19 cellular contexts compared by ENCODE assay signal in genomic region chr6:128307671-128308070, GRCh38.
DNase-seq lines count a peak whose midpoint lies in the region; ATAC-seq, FAIRE-seq and TF ChIP-seq lines count a peak whose summit lies in the region.
"Had no signal": no experiment of that assay in that cellular context is flagged by ENCODE, and none has a peak within 500 bp of the region (broad histone marks: within the 10 kb centered on the region; RNA-seq: fewer than 3 reads in every experiment).

No MANE protein-coding gene starts in this region.

- H3K9me2 ChIP-seq in PC-3 (replicated peaks; ENCODE audit: low read length) = no peaks in the 10 kb centered on the region

- POLR2A ChIA-PET in PC-3 (lab: Charles Lee; ENCODE audit: unreplicated experiment) = interaction anchor here (0.7 kb wide), 1 partner anchor 30 kb away, joined by 3 read pairs; no protein-coding TSS in a partner anchor

- FAIRE-seq in islet of Langerhans (lab: Jason Lieb, UNC) = peak; percentile 61
- FAIRE-seq: GM12892 had no signal

- H2AFZ ChIP-seq in mammary epithelial cell (ENCODE audit: low read depth, low read length) (no peak overlapping the region), PC-3 (ENCODE audit: low read length) (no peak overlapping the region)

- intact Hi-C loops in mammary epithelial cell (cut with micrococcal nuclease) = no loop called here
- intact Hi-C loops in breast epithelium (cut with DNase I; ENCODE audit: low total_unique reads) = no loop called here
- intact Hi-C loops in PC-3 (cut with micrococcal nuclease) = no loop called here
- intact Hi-C loops in heart left ventricle (cut with DNase I) = no loop called here

- in situ Hi-C loops in mammary epithelial cell (cut with MboI; ENCODE audit: low sequenced_read_pairs in 2 of 2) = no loop called here

- CTCF ChIA-PET in mammary epithelial cell (lab: Charles Lee; ENCODE audit: low non-redundant PET) (no interaction called here), PC-3 (lab: Charles Lee) (no interaction called here)

- no peak overlapping the region for H3K27ac ChIP-seq in mammary epithelial cell (ENCODE audit: insufficient read depth, low read depth, low read length)
- H3K27ac ChIP-seq in breast epithelium = no peak overlapping the region
- no peak overlapping the region for H3K27ac ChIP-seq in PC-3 (ENCODE audit: low read length)
- H3K27ac ChIP-seq in heart left ventricle = no peak overlapping the region
- H3K27ac ChIP-seq: SJSA1 had no signal

- H3K9ac ChIP-seq in mammary epithelial cell (ENCODE audit: insufficient read depth, low read length) = no peak overlapping the region
- no peak overlapping the region for H3K9ac ChIP-seq in PC-3 (ENCODE audit: low read length)

- no peaks in the 10 kb centered on the region for H3K36me3 ChIP-seq in mammary epithelial cell (ENCODE audit: insufficient read depth, low read length)
- H3K36me3 ChIP-seq in breast epithelium = no peaks in the 10 kb centered on the region
- no peaks in the 10 kb centered on the region for H3K36me3 ChIP-seq in PC-3 (ENCODE audit: low read depth, low read length)
- no peaks in the 10 kb centered on the region for H3K36me3 ChIP-seq in heart left ventricle
- H3K36me3 ChIP-seq: SJSA1 had no signal

- dilution Hi-C loops in mammary epithelial cell (cut with HindIII; ENCODE audit: low sequenced_read_pairs) = no loop called here

- H3K79me2 ChIP-seq in mammary epithelial cell (ENCODE audit: insufficient read depth, low read length) = peaks cover 65% of the 10 kb centered on the region
- H3K79me2 ChIP-seq in PC-3 (ENCODE audit: low read length) = peaks cover 28% of the 10 kb centered on the region; the same call in 1 of the 2 replicates

- no peak overlapping the region for H3K4me3 ChIP-seq in mammary epithelial cell (replicated peaks in 1 of 3; ENCODE audit: insufficient read depth in 1 of 3, low read depth in 2 of 3, low read length in 3 of 3)
- no peak overlapping the region for H3K4me3 ChIP-seq in breast epithelium
- H3K4me3 ChIP-seq in PC-3 (ENCODE audit: low read length) = no peak overlapping the region
- H3K4me3 ChIP-seq in epithelial cell of esophagus (ENCODE audit: low read length) = no peak overlapping the region
- H3K4me3 ChIP-seq in heart left ventricle = no peak overlapping the region
- H3K4me3 ChIP-seq: SJSA1 had no signal

- H4K20me1 ChIP-seq in mammary epithelial cell (ENCODE audit: insufficient read depth, low read length) = no peaks in the 10 kb centered on the region
- no peaks in the 10 kb centered on the region for H4K20me1 ChIP-seq in PC-3 (ENCODE audit: low read length)

- BruUV-seq in mammary epithelial cell (replicated peaks; lab: Mats Ljungman, UMichigan) (no TSS peak), PC-3 (replicated peaks; lab: Mats Ljungman, UMichigan) (no TSS peak)

- no peak for TF ChIP-seq CTCF in mammary epithelial cell (conservative IDR thresholded peaks at IDR 0.05 in 1 of 2, IDR thresholded peaks at IDR 0.05 in 1 of 2; ENCODE audit: extremely low read depth in 1 of 2, insufficient read depth in 1 of 2, low read depth in 1 of 2, low read length in 2 of 2)
- no peak for TF ChIP-seq CTCF in breast epithelium (IDR thresholded peaks at IDR 0.05)
- TF ChIP-seq CTCF in PC-3 (conservative IDR thresholded peaks at IDR 0.05; ENCODE audit: low read depth, low read length) = no peak
- TF ChIP-seq CTCF in epithelial cell of esophagus (IDR thresholded peaks at IDR 0.05; ENCODE audit: insufficient read depth, low read depth, low read length, missing control alignments) = no peak
- TF ChIP-seq CTCF in heart left ventricle (IDR thresholded peaks at IDR 0.05) = no peak

- ATAC-seq in PC-3 (peak; percentile 73), heart left ventricle (no peak)
- ATAC-seq: Right ventricle myocardium inferior had no signal

- H3K27me3 ChIP-seq in mammary epithelial cell (ENCODE audit: insufficient read depth, low read length) (no peaks in the 10 kb centered on the region), breast epithelium (no peaks in the 10 kb centered on the region), PC-3 (ENCODE audit: low read length) (no peaks in the 10 kb centered on the region), heart left ventricle (no peaks in the 10 kb centered on the region)
- H3K27me3 ChIP-seq: SJSA1 had no signal

- TF ChIP-seq POLR2A in breast epithelium (IDR thresholded peaks at IDR 0.05) = no peak
- TF ChIP-seq POLR2A in heart left ventricle (IDR thresholded peaks at IDR 0.05) = no peak

- no peaks in the 10 kb centered on the region for H3K4me1 ChIP-seq in mammary epithelial cell (ENCODE audit: insufficient read depth, low read length)
- H3K4me1 ChIP-seq in breast epithelium = no peaks in the 10 kb centered on the region
- peaks cover 7% of the 10 kb centered on the region; the same call in 1 of the 2 replicates for H3K4me1 ChIP-seq in PC-3 (ENCODE audit: insufficient read depth, low read length)
- H3K4me1 ChIP-seq in heart left ventricle = peaks cover 0 to 9% (median 0%) of the 10 kb centered on the region in 12 donors
- H3K4me1 ChIP-seq: SJSA1 had no signal

- H3K9me3 ChIP-seq in mammary epithelial cell (replicated peaks; ENCODE audit: insufficient read depth, low read length) = no peaks in the 10 kb centered on the region
- H3K9me3 ChIP-seq in breast epithelium = no peaks in the 10 kb centered on the region
- H3K9me3 ChIP-seq in PC-3 (ENCODE audit: low read length) = no peaks in the 10 kb centered on the region
- H3K9me3 ChIP-seq in heart left ventricle = no peaks in the 10 kb centered on the region
- H3K9me3 ChIP-seq: SJSA1 had no signal

- peak; percentile 21 for DNase-seq in mammary epithelial cell
- no peak for DNase-seq in breast epithelium (ENCODE audit: low spot score in 2 of 2)
- peak; percentile 60 for DNase-seq in PC-3
- peak; percentile 36 for DNase-seq in epithelial cell of esophagus (ENCODE audit: low read depth)
- DNase-seq in heart left ventricle = no peak
- DNase-seq in cerebellum (ENCODE audit: low spot score) = no peak
- no peak for DNase-seq in NCI-H187 treated with DMSO at 0.1 percent for 48 hours (lab: John Stamatoyannopoulos, UW)
- DNase-seq: DMS79 treated with DMSO at 0.1 percent for 48 hours, H9, KBM-7, NCI-H1092, NCI-H1436, NCI-H1930, NCI-H524 treated with DMSO at 0.1 percent for 48 hours, NCI-H82 had no signal

- no peak overlapping the region for H3K4me2 ChIP-seq in mammary epithelial cell (ENCODE audit: insufficient read depth, low read depth, low read length)
- no peak overlapping the region for H3K4me2 ChIP-seq in PC-3 (ENCODE audit: low read length)

- no peaks in the 10 kb centered on the region for H3F3A ChIP-seq in PC-3 (ENCODE audit: low read length, unreplicated experiment)

Comparison
In these comparisons a context has a peak if more than half of its experiments do, and no peak if none do; other contexts are left out.
1. DNase-seq: peak in mammary epithelial cell (single experiment), PC-3 (single experiment) and epithelial cell of esophagus (single experiment); none in breast epithelium (0 of 2), heart left ventricle (0 of 5), cerebellum (single experiment) and NCI-H187 treated with DMSO at 0.1 percent for 48 hours (single experiment).